In the genomic region with DNA sequence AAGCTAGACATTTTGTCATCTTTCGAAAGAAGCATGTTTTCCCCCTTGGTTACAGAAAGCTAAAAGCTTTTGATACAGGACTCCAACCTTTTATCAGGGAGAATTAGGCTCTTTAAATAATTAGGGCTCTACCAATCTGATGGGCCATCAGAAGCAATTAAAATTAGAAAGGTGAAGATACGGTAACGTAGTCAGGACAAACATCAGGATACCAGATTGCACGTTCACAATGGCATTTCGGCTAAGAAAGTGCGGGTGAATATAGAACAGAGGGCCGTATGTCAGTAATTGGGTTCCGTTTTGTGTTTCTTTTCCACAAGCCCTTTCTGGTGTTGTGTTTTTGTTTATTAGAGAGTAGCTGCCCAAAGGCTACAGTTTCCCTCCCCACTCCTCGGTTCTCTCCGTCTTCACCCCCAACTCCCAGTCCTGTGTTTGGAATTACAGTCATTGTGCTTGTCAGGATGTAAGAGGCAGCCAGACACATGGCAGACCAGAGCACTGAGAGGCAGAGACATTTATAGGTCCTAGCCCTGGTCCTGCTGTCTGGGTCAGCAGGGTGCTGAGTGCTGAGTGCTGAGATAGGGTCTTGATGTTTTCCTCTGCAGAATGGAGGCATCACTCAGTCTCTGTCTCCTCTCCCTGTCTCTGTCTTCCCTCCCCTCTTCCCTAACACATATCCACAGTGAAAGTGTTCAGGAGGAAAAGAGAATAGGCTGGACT, we compare ENCODE assay signal across 2 cellular contexts.
TF ChIP-seq lines count a peak whose summit lies in the region.

No MANE protein-coding gene starts in this region.

TF ChIP-seq in GM23338, 12 proteins besides CTCF, POLR2A, EP300 and RAD21 (continued from another document and continues in another):
- TF ChIP-seq, protein P1, sequence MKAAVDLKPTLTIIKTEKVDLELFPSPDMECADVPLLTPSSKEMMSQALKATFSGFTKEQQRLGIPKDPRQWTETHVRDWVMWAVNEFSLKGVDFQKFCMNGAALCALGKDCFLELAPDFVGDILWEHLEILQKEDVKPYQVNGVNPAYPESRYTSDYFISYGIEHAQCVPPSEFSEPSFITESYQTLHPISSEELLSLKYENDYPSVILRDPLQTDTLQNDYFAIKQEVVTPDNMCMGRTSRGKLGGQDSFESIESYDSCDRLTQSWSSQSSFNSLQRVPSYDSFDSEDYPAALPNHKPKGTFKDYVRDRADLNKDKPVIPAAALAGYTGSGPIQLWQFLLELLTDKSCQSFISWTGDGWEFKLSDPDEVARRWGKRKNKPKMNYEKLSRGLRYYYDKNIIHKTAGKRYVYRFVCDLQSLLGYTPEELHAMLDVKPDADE (IDR thresholded peaks at IDR 0.05), result no peak
- TF ChIP-seq POLR2AphosphoS5 (IDR thresholded peaks at IDR 0.05; ENCODE audit: low read depth), result no peak
- no peak for TF ChIP-seq CREB1 (CRISPR knock-in tag; IDR thresholded peaks at IDR 0.05; ENCODE audit: low read depth)
- no peak for TF ChIP-seq EZH2 (IDR thresholded peaks at IDR 0.05; ENCODE audit: low read depth, unreplicated experiment)
- TF ChIP-seq ZNF331 (CRISPR knock-in tag; IDR thresholded peaks at IDR 0.05; ENCODE audit: low read depth), result no peak
- TF ChIP-seq NANOG (IDR thresholded peaks at IDR 0.05; ENCODE audit: borderline replicate concordance), result no peak
- no peak for TF ChIP-seq ZNF114 (CRISPR knock-in tag; IDR thresholded peaks at IDR 0.05)
- TF ChIP-seq EZH2phosphoT487 (IDR thresholded peaks at IDR 0.05; ENCODE audit: unreplicated experiment), result no peak
- TF ChIP-seq STAT1 (IDR thresholded peaks at IDR 0.05; ENCODE audit: unreplicated experiment), result no peak
- TF ChIP-seq, protein P2, sequence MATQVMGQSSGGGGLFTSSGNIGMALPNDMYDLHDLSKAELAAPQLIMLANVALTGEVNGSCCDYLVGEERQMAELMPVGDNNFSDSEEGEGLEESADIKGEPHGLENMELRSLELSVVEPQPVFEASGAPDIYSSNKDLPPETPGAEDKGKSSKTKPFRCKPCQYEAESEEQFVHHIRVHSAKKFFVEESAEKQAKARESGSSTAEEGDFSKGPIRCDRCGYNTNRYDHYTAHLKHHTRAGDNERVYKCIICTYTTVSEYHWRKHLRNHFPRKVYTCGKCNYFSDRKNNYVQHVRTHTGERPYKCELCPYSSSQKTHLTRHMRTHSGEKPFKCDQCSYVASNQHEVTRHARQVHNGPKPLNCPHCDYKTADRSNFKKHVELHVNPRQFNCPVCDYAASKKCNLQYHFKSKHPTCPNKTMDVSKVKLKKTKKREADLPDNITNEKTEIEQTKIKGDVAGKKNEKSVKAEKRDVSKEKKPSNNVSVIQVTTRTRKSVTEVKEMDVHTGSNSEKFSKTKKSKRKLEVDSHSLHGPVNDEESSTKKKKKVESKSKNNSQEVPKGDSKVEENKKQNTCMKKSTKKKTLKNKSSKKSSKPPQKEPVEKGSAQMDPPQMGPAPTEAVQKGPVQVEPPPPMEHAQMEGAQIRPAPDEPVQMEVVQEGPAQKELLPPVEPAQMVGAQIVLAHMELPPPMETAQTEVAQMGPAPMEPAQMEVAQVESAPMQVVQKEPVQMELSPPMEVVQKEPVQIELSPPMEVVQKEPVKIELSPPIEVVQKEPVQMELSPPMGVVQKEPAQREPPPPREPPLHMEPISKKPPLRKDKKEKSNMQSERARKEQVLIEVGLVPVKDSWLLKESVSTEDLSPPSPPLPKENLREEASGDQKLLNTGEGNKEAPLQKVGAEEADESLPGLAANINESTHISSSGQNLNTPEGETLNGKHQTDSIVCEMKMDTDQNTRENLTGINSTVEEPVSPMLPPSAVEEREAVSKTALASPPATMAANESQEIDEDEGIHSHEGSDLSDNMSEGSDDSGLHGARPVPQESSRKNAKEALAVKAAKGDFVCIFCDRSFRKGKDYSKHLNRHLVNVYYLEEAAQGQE (IDR thresholded peaks at IDR 0.05; ENCODE audit: unreplicated experiment), result no peak

TF ChIP-seq in SK-N-SH treated with all-trans-retinoic acid at 6 μM for 48 hours, 23 proteins besides CTCF, POLR2A, EP300 and RAD21 (continued from another document):
- TF ChIP-seq SNAI2 (CRISPR knock-in tag; IDR thresholded peaks at IDR 0.05) (0 out of 2 replicates have a peak, but pooled peaks have one; percentile 60), ZC3H10 (CRISPR knock-in tag; IDR thresholded peaks at IDR 0.05) (no peak), ZNF565 (CRISPR knock-in tag; conservative IDR thresholded peaks at IDR 0.05; ENCODE audit: low read depth) (no peak; the same call in 1 of the 2 replicates), ZFP3 (CRISPR knock-in tag; IDR thresholded peaks at IDR 0.05) (peak; percentile 31; the same call in 1 of the 2 replicates), ARNTL (CRISPR knock-in tag; IDR thresholded peaks at IDR 0.05; ENCODE audit: borderline replicate concordance, low read depth) (no peak), OSR1 (CRISPR knock-in tag; IDR thresholded peaks at IDR 0.05) (no peak), GLIS3 (CRISPR knock-in tag; IDR thresholded peaks at IDR 0.05) (no peak), BACH2 (CRISPR knock-in tag; IDR thresholded peaks at IDR 0.05; ENCODE audit: borderline replicate concordance) (no peak), TOX (CRISPR knock-in tag; IDR thresholded peaks at IDR 0.05; ENCODE audit: borderline replicate concordance) (no peak), PPARA (CRISPR knock-in tag; IDR thresholded peaks at IDR 0.05; ENCODE audit: borderline replicate concordance) (no peak), ZFP30 (CRISPR knock-in tag; IDR thresholded peaks at IDR 0.05) (no peak), CSDC2 (CRISPR knock-in tag; IDR thresholded peaks at IDR 0.05) (no peak), ISL1 (CRISPR knock-in tag; IDR thresholded peaks at IDR 0.05) (peak; percentile 86), ZNF8 (CRISPR knock-in tag; IDR thresholded peaks at IDR 0.05) (no peak), ZNF70 (CRISPR knock-in tag; IDR thresholded peaks at IDR 0.05) (no peak)
- TF ChIP-seq, protein P3, sequence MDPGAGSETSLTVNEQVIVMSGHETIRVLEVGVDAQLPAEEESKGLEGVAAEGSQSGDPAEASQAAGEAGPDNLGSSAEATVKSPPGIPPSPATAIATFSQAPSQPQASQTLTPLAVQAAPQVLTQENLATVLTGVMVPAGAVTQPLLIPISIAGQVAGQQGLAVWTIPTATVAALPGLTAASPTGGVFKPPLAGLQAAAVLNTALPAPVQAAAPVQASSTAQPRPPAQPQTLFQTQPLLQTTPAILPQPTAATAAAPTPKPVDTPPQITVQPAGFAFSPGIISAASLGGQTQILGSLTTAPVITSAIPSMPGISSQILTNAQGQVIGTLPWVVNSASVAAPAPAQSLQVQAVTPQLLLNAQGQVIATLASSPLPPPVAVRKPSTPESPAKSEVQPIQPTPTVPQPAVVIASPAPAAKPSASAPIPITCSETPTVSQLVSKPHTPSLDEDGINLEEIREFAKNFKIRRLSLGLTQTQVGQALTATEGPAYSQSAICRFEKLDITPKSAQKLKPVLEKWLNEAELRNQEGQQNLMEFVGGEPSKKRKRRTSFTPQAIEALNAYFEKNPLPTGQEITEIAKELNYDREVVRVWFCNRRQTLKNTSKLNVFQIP (CRISPR knock-in tag; IDR thresholded peaks at IDR 0.05; ENCODE audit: borderline replicate concordance, low read depth), result no peak
- TF ChIP-seq, protein P4, sequence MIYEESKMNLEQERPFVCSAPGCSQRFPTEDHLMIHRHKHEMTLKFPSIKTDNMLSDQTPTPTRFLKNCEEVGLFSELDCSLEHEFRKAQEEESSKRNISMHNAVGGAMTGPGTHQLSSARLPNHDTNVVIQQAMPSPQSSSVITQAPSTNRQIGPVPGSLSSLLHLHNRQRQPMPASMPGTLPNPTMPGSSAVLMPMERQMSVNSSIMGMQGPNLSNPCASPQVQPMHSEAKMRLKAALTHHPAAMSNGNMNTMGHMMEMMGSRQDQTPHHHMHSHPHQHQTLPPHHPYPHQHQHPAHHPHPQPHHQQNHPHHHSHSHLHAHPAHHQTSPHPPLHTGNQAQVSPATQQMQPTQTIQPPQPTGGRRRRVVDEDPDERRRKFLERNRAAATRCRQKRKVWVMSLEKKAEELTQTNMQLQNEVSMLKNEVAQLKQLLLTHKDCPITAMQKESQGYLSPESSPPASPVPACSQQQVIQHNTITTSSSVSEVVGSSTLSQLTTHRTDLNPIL (CRISPR knock-in tag; IDR thresholded peaks at IDR 0.05; ENCODE audit: low read depth), result 0 out of 2 replicates have a peak, but pooled peaks have one; percentile 27
- TF ChIP-seq, protein P5, sequence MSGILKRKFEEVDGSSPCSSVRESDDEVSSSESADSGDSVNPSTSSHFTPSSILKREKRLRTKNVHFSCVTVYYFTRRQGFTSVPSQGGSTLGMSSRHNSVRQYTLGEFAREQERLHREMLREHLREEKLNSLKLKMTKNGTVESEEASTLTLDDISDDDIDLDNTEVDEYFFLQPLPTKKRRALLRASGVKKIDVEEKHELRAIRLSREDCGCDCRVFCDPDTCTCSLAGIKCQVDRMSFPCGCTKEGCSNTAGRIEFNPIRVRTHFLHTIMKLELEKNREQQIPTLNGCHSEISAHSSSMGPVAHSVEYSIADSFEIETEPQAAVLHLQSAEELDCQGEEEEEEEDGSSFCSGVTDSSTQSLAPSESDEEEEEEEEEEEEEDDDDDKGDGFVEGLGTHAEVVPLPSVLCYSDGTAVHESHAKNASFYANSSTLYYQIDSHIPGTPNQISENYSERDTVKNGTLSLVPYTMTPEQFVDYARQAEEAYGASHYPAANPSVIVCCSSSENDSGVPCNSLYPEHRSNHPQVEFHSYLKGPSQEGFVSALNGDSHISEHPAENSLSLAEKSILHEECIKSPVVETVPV (CRISPR knock-in tag; IDR thresholded peaks at IDR 0.05), result peak; percentile 45; the same call in 1 of the 2 replicates
- TF ChIP-seq, protein P6, sequence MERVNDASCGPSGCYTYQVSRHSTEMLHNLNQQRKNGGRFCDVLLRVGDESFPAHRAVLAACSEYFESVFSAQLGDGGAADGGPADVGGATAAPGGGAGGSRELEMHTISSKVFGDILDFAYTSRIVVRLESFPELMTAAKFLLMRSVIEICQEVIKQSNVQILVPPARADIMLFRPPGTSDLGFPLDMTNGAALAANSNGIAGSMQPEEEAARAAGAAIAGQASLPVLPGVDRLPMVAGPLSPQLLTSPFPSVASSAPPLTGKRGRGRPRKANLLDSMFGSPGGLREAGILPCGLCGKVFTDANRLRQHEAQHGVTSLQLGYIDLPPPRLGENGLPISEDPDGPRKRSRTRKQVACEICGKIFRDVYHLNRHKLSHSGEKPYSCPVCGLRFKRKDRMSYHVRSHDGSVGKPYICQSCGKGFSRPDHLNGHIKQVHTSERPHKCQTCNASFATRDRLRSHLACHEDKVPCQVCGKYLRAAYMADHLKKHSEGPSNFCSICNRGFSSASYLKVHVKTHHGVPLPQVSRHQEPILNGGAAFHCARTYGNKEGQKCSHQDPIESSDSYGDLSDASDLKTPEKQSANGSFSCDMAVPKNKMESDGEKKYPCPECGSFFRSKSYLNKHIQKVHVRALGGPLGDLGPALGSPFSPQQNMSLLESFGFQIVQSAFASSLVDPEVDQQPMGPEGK (CRISPR knock-in tag; IDR thresholded peaks at IDR 0.05; ENCODE audit: borderline replicate concordance), result no peak
- TF ChIP-seq, protein P7, sequence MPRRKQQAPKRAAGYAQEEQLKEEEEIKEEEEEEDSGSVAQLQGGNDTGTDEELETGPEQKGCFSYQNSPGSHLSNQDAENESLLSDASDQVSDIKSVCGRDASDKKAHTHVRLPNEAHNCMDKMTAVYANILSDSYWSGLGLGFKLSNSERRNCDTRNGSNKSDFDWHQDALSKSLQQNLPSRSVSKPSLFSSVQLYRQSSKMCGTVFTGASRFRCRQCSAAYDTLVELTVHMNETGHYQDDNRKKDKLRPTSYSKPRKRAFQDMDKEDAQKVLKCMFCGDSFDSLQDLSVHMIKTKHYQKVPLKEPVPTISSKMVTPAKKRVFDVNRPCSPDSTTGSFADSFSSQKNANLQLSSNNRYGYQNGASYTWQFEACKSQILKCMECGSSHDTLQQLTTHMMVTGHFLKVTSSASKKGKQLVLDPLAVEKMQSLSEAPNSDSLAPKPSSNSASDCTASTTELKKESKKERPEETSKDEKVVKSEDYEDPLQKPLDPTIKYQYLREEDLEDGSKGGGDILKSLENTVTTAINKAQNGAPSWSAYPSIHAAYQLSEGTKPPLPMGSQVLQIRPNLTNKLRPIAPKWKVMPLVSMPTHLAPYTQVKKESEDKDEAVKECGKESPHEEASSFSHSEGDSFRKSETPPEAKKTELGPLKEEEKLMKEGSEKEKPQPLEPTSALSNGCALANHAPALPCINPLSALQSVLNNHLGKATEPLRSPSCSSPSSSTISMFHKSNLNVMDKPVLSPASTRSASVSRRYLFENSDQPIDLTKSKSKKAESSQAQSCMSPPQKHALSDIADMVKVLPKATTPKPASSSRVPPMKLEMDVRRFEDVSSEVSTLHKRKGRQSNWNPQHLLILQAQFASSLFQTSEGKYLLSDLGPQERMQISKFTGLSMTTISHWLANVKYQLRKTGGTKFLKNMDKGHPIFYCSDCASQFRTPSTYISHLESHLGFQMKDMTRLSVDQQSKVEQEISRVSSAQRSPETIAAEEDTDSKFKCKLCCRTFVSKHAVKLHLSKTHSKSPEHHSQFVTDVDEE (CRISPR knock-in tag; IDR thresholded peaks at IDR 0.05), result peak; percentile 83
